ENCODE assay signal across 30 cellular contexts in the genomic region with DNA sequence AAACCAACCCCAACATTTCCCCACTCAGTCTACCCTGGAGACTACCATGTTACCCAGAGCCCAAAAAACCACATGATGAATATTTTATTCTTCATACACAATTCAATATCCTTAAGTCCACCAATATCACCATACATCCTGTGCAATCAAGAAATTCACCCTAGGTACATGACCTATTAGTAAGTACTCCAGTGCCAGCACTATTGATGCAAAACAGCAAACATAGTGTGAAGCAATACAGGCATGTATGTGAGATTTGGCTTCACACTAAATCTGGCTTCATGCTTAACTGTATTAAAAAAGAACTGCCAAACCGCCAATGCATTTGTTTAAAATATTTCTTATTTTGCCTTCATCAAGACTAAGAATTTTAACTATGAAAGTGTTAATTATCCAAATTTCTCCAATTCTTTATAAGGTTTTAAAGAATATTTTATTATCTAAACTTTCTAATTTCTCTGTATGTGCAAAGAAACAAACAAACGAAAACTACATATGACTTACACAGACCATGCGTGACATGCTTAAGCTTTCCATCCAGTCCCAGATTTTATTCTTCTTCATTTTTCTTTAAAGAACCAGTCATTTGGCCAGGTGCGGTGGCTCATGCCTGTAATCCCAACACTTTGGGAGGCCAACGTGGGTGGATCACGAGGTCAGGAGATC. TPM values are rescaled to one million over a fixed set of nuclear protein-coding genes. Genes with fewer than 3 reads are reported as not detected.
"Had no signal": no experiment of that assay in that cellular context is flagged by ENCODE, and none has a peak within 500 bp of the region (broad histone marks: within the 10 kb centered on the region; RNA-seq: fewer than 3 reads in every experiment).

No MANE protein-coding gene starts in this region.

- H3K27ac ChIP-seq: brain microvascular endothelial cell, cardiac muscle cell, SK-N-MC had no signal

- DNase-seq: activated B cell treated with CpG ODN at 0.5 μM for 24 hours; activated CD4-positive, alpha-beta T cell treated with anti-CD3 and anti-CD28 coated beads for 1 hour; activated CD4-positive, alpha-beta T cell treated with anti-CD3 and anti-CD28 coated beads, Interleukin-2, amount 10 ng/mL, durations not matched to agents 24 days and 14 days; activated CD4-positive, alpha-beta T cell treated with anti-CD3 and anti-CD28 coated beads, Interleukin-2, amount 50 U/mL, for 48 hours; activated CD8-positive, alpha-beta memory T cell treated with anti-CD3 and anti-CD28 coated beads, Interleukin-2, amount 10 ng/mL, durations not matched to agents 7 days and 5 days; activated gamma-delta T cell treated with Interleukin-2 at 50 U/mL for 16 hours; activated naive CD4-positive, alpha-beta T cell treated with anti-CD3 and anti-CD28 coated beads, Interleukin-2, amount 10 ng/mL, durations not matched to agents 7 days and 5 days; activated naive CD8-positive, alpha-beta T cell treated with anti-CD3 and anti-CD28 coated beads for 36 hours; activated T-cell treated with anti-CD3 and anti-CD28 coated beads, Interleukin-2, amount 50 U/mL, for 4 hours; brain microvascular endothelial cell; MV-4-11; NCI-H1092 treated with DMSO at 0.1 percent for 48 hours; NCI-H1417 treated with DMSO at 0.1 percent for 48 hours; NCI-H1694; NCI-H2029; NCI-H510A treated with DMSO at 0.1 percent for 48 hours; NCI-H69; NK-92 treated with Interleukin-12 subunit alpha and Interleukin-12 subunit beta, amount 100 ng/mL, for 24 hours; OCI-M1; RPMI8226; T-cell; T-helper 2 cell; T1000 had no signal

- ATAC-seq: activated CD8-positive, alpha-beta memory T cell treated with anti-CD3 and anti-CD28 coated beads, Interleukin-2, amount 10 ng/mL, durations not matched to agents 7 days and 5 days; activated T-cell treated with anti-CD3 and anti-CD28 coated beads, Interleukin-2, amount 50 U/mL, for 4 hours; activated T-helper 17 cell treated with anti-CD3 and anti-CD28 coated beads, Interleukin-2, amount 50 U/mL, for 72 hours; Panc1; Right ventricle myocardium inferior; T-cell had no signal

- H3K27me3 ChIP-seq: brain microvascular endothelial cell, cardiac muscle cell had no signal

- H3K4me3 ChIP-seq: cardiac muscle cell, SK-N-MC had no signal

- H3K4me1 Mint-ChIP-seq: activated B cell treated with CpG ODN at 0.5 μM for 24 hours; activated CD4-positive, alpha-beta T cell treated with anti-CD3 and anti-CD28 coated beads, Interleukin-2, amount 10 ng/mL, durations not matched to agents 24 days and 14 days; activated CD8-positive, alpha-beta memory T cell treated with anti-CD3 and anti-CD28 coated beads, Interleukin-2, amount 10 ng/mL, durations not matched to agents 7 days and 5 days; activated naive CD4-positive, alpha-beta T cell treated with anti-CD3 and anti-CD28 coated beads, Interleukin-2, amount 10 ng/mL, durations not matched to agents 7 days and 5 days; activated naive CD8-positive, alpha-beta T cell treated with anti-CD3 and anti-CD28 coated beads for 36 hours; activated T-helper 17 cell treated with anti-CD3 and anti-CD28 coated beads, Interleukin-2, amount 50 U/mL, for 72 hours; T-cell had no signal

- H3K4me3 Mint-ChIP-seq: activated B cell treated with CpG ODN at 0.5 μM for 24 hours; activated CD4-positive, alpha-beta T cell treated with anti-CD3 and anti-CD28 coated beads, Interleukin-2, amount 10 ng/mL, durations not matched to agents 24 days and 14 days; activated CD8-positive, alpha-beta memory T cell treated with anti-CD3 and anti-CD28 coated beads, Interleukin-2, amount 10 ng/mL, durations not matched to agents 7 days and 5 days; activated naive CD4-positive, alpha-beta T cell treated with anti-CD3 and anti-CD28 coated beads, Interleukin-2, amount 10 ng/mL, durations not matched to agents 7 days and 5 days; activated naive CD8-positive, alpha-beta T cell treated with anti-CD3 and anti-CD28 coated beads for 36 hours; activated T-cell treated with anti-CD3 and anti-CD28 coated beads, Interleukin-2, amount 50 U/mL, for 4 hours; activated T-helper 17 cell treated with anti-CD3 and anti-CD28 coated beads, Interleukin-2, amount 50 U/mL, for 72 hours; T-cell had no signal

- H3K27me3 Mint-ChIP-seq: activated naive CD8-positive, alpha-beta T cell treated with anti-CD3 and anti-CD28 coated beads for 36 hours had no signal

- FAIRE-seq: TTC549 had no signal

- H3K9me3 Mint-ChIP-seq: activated T-cell treated with anti-CD3 and anti-CD28 coated beads, Interleukin-2, amount 50 U/mL, for 4 hours; activated T-helper 17 cell treated with anti-CD3 and anti-CD28 coated beads, Interleukin-2, amount 50 U/mL, for 72 hours had no signal

- H3K36me3 Mint-ChIP-seq: activated naive CD4-positive, alpha-beta T cell treated with anti-CD3 and anti-CD28 coated beads, Interleukin-2, amount 10 ng/mL, durations not matched to agents 7 days and 5 days; activated naive CD8-positive, alpha-beta T cell treated with anti-CD3 and anti-CD28 coated beads for 36 hours; T-cell had no signal

- H3K36me3 ChIP-seq: brain microvascular endothelial cell, cardiac muscle cell had no signal

- H3K27ac Mint-ChIP-seq: activated B cell treated with CpG ODN at 0.5 μM for 24 hours; activated CD4-positive, alpha-beta T cell treated with anti-CD3 and anti-CD28 coated beads, Interleukin-2, amount 10 ng/mL, durations not matched to agents 24 days and 14 days; activated CD8-positive, alpha-beta memory T cell treated with anti-CD3 and anti-CD28 coated beads, Interleukin-2, amount 10 ng/mL, durations not matched to agents 7 days and 5 days; activated naive CD4-positive, alpha-beta T cell treated with anti-CD3 and anti-CD28 coated beads, Interleukin-2, amount 10 ng/mL, durations not matched to agents 7 days and 5 days; activated naive CD8-positive, alpha-beta T cell treated with anti-CD3 and anti-CD28 coated beads for 36 hours; activated T-helper 17 cell treated with anti-CD3 and anti-CD28 coated beads, Interleukin-2, amount 50 U/mL, for 72 hours; T-cell had no signal

RNA-seq across cellular contexts. Expression of a gene that starts 22.4 kb away (rescaled TPM):
- total RNA-seq: activated B cell treated with CpG ODN at 0.5 μM for 24 hours; activated CD4-positive, alpha-beta T cell treated with anti-CD3 and anti-CD28 coated beads, Interleukin-2, amount 10 ng/mL, durations not matched to agents 24 days and 14 days; activated CD8-positive, alpha-beta memory T cell treated with anti-CD3 and anti-CD28 coated beads, Interleukin-2, amount 10 ng/mL, durations not matched to agents 7 days and 5 days; activated T-cell treated with anti-CD3 and anti-CD28 coated beads, Interleukin-2, amount 50 U/mL, for 4 hours; activated T-helper 17 cell treated with anti-CD3 and anti-CD28 coated beads, Interleukin-2, amount 50 U/mL, for 72 hours; Right ventricle myocardium inferior had no signal

RNA-seq across cellular contexts. Expression of a gene that starts 38.0 kb away (rescaled TPM):
- total RNA-seq: activated B cell treated with CpG ODN at 0.5 μM for 24 hours; activated CD4-positive, alpha-beta T cell treated with anti-CD3 and anti-CD28 coated beads, Interleukin-2, amount 10 ng/mL, durations not matched to agents 24 days and 14 days; activated CD8-positive, alpha-beta memory T cell treated with anti-CD3 and anti-CD28 coated beads, Interleukin-2, amount 10 ng/mL, durations not matched to agents 7 days and 5 days; activated naive CD8-positive, alpha-beta T cell treated with anti-CD3 and anti-CD28 coated beads for 36 hours; activated T-cell treated with anti-CD3 and anti-CD28 coated beads, Interleukin-2, amount 50 U/mL, for 4 hours; activated T-helper 17 cell treated with anti-CD3 and anti-CD28 coated beads, Interleukin-2, amount 50 U/mL, for 72 hours; Right ventricle myocardium inferior had no signal
- polyA plus RNA-seq: cardiac muscle cell had no signal

RNA-seq across cellular contexts. Expression of a gene that starts 53.4 kb away (rescaled TPM):
- total RNA-seq: activated B cell treated with CpG ODN at 0.5 μM for 24 hours, MCF 10A had no signal
- polyA plus RNA-seq: cardiac muscle cell had no signal
